9 cellular contexts compared by ENCODE assay signal in the genomic region with DNA sequence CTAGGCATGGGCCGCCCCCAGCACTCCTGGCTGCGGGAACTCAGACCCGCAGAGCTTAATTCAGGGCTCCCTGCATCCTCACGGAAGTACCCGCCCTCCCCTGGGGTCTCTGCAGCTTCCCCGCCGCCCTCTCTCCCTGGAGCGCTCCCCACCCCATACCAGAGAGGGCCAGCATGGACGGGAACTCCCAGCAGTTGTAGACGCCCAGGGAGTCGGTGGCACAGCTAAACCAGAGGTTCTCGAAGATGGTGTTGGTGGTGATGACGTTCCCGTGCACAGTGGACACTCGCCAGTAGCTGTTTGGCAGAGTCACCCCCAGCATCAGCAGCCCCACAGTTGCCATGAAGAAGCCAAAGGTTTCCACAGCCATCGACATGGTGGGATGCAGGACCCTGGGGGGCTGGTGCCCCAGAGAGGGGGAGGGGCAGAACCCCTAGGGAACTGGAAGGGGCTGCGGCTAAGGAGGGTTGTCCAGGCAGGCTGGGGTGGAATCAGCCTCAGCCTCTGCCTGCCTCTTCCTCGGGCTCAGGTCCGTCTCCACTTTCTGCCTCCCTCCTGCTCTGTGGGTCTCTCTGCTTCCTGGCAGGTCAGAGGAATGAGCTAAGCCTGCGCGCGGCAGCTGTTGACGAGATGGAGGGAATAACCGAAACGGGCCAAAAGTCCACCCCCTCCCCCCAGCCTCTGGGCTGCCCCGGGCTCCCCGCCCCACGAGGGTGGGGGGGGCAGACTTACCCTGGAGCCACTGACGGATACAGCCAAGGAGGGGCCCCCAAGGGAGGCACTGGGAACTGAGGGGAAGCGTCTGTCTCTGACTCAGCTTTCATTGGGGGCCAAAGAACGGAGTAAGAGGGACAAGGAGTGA. TPM values are rescaled to one million over a fixed set of nuclear protein-coding genes. Genes with fewer than 3 reads are reported as not detected.
DNase-seq lines count a peak whose midpoint lies in the region; ATAC-seq and TF ChIP-seq lines count a peak whose summit lies in the region.
"Had no signal": no experiment of that assay in that cellular context is flagged by ENCODE, and none has a peak within 500 bp of the region (broad histone marks: within the 10 kb centered on the region; RNA-seq: fewer than 3 reads in every experiment).

A gene with protein sequence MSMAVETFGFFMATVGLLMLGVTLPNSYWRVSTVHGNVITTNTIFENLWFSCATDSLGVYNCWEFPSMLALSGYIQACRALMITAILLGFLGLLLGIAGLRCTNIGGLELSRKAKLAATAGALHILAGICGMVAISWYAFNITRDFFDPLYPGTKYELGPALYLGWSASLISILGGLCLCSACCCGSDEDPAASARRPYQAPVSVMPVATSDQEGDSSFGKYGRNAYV (minus strand): TSS at position 597 of the 862 bp plus-strand sequence. CDS start 221 bp downstream, at position 376.

- POLR2A ChIA-PET in activated CD4-positive, alpha-beta T cell treated with anti-CD3 and anti-CD28 coated beads for 36 hours (lab: Charles Lee) = interaction anchor here (0.7 kb wide), 1 partner anchor 10 kb away, joined by 3 read pairs; no protein-coding TSS in a partner anchor

- WGBS in thyroid gland, 2 donors = 64 to 71% methylated on average over 12 to 18 of the region's 31 CpGs

- no peak for ATAC-seq in activated CD4-positive, alpha-beta T cell treated with anti-CD3 and anti-CD28 coated beads for 36 hours
- no peak for ATAC-seq in GM19395 (IDR thresholded peaks at IDR 0.05; ENCODE audit: unreplicated experiment)
- ATAC-seq in HG03432 (IDR thresholded peaks at IDR 0.05; ENCODE audit: unreplicated experiment) = no peak

- CTCF ChIA-PET in activated CD4-positive, alpha-beta T cell treated with anti-CD3 and anti-CD28 coated beads for 36 hours (lab: Charles Lee) = interaction anchor here (1.0 to 3.7 kb wide), 3 partner anchors 20 to 94 kb away, joined by 4 to 11 read pairs (median 4); a partner anchor contains a TSS

- H3K27ac ChIP-seq in thyroid gland = peak within 1 kb of the TSS; percentile 63 to 81 (median 74)

- intact Hi-C loops in activated CD4-positive, alpha-beta T cell treated with anti-CD3 and anti-CD28 coated beads for 36 hours (cut with DNase I, micrococcal nuclease) = no loop called here
- intact Hi-C loops in thyroid gland (cut with DNase I) = no loop called here

- TF ChIP-seq CTCF in chondrocyte (IDR thresholded peaks at IDR 0.05) (no peak), thyroid gland (IDR thresholded peaks at IDR 0.05) (no peak)

- no peaks in the 10 kb centered on the region for H3K9me3 Mint-ChIP-seq in activated CD4-positive, alpha-beta T cell treated with anti-CD3 and anti-CD28 coated beads for 36 hours (ENCODE audit: low read depth)
- no peaks in the 10 kb centered on the region for H3K9me3 Mint-ChIP-seq in chondrocyte (ENCODE audit: low read depth)

- peaks cover 4 to 22% of the 10 kb centered on the region in 2 donors for H3K4me1 ChIP-seq in thyroid gland

- DNase-seq in activated CD4-positive, alpha-beta T cell treated with anti-CD3 and anti-CD28 coated beads for 36 hours = no peak
- no peak for DNase-seq in activated CD4-positive, alpha-beta T cell treated with anti-CD3 and anti-CD28 coated beads, Interleukin-2, amount 50 U/mL, for 1 hour
- DNase-seq in chondrocyte (ENCODE audit: low spot score) = no peak
- no peak for DNase-seq in mesenteric fat pad (ENCODE audit: low spot score)
- peak; percentile 23 to 28 for DNase-seq in thyroid gland
- DNase-seq in COLO668 (lab: John Stamatoyannopoulos, UW; ENCODE audit: unreplicated experiment) = no peak
- DNase-seq: NCI-H146 had no signal

- no peaks in the 10 kb centered on the region for H3K27me3 ChIP-seq in thyroid gland

- H3K27me3 Mint-ChIP-seq in activated CD4-positive, alpha-beta T cell treated with anti-CD3 and anti-CD28 coated beads for 36 hours = no peaks in the 10 kb centered on the region
- H3K27me3 Mint-ChIP-seq in chondrocyte (ENCODE audit: low read depth) = no peaks in the 10 kb centered on the region

- peaks cover 16% of the 10 kb centered on the region in 2 donors for H3K36me3 ChIP-seq in thyroid gland

- TF ChIP-seq POLR2A in thyroid gland (IDR thresholded peaks at IDR 0.05) = no peak

- H3K4me3 ChIP-seq in thyroid gland (replicated peaks in 1 of 3) = no peak within 1 kb of the TSS

- no peaks in the 10 kb centered on the region for H3K4me1 Mint-ChIP-seq in activated CD4-positive, alpha-beta T cell treated with anti-CD3 and anti-CD28 coated beads for 36 hours
- peaks cover 4% of the 10 kb centered on the region for H3K4me1 Mint-ChIP-seq in chondrocyte (ENCODE audit: low read depth)

- H3K36me3 Mint-ChIP-seq in activated CD4-positive, alpha-beta T cell treated with anti-CD3 and anti-CD28 coated beads for 36 hours (ENCODE audit: low read depth) = peaks cover 12% of the 10 kb centered on the region
- peaks cover 2% of the 10 kb centered on the region for H3K36me3 Mint-ChIP-seq in chondrocyte (ENCODE audit: low read depth)

- no peaks in the 10 kb centered on the region for H3K9me3 ChIP-seq in thyroid gland

- H3K4me3 Mint-ChIP-seq in activated CD4-positive, alpha-beta T cell treated with anti-CD3 and anti-CD28 coated beads for 36 hours = no peak within 1 kb of the TSS
- no peak within 1 kb of the TSS for H3K4me3 Mint-ChIP-seq in chondrocyte (ENCODE audit: unreplicated experiment)

- H3K27ac Mint-ChIP-seq in activated CD4-positive, alpha-beta T cell treated with anti-CD3 and anti-CD28 coated beads for 36 hours = peak within 1 kb of the TSS; percentile 25
- peak within 1 kb of the TSS; percentile 63 for H3K27ac Mint-ChIP-seq in chondrocyte (ENCODE audit: unreplicated experiment)

RNA-seq across cellular contexts. Expression of the gene that starts here (rescaled TPM):
- total RNA-seq in activated CD4-positive, alpha-beta T cell treated with anti-CD3 and anti-CD28 coated beads for 36 hours = 10 to 100 TPM; 16.4 to 17.2 TPM
- total RNA-seq in chondrocyte (6.6 to 7.7 TPM (median 7.6 TPM) in 3 replicates), mesenteric fat pad (13.3 TPM), thyroid gland (1 to 10 TPM; 5.1 to 6.6 (median 5.8) TPM)

Comparison
In these comparisons a context has a peak if more than half of its experiments do, and no peak if none do; other contexts are left out.
1. DNase-seq: peak in thyroid gland (2 of 2); none in activated CD4-positive, alpha-beta T cell treated with anti-CD3 and anti-CD28 coated beads for 36 hours (single experiment), activated CD4-positive, alpha-beta T cell treated with anti-CD3 and anti-CD28 coated beads, Interleukin-2, amount 50 U/mL, for 1 hour (single experiment), chondrocyte (single experiment), mesenteric fat pad (single experiment) and COLO668 (single experiment).